ENCODE assay signal across 8 cellular contexts in the genomic region with DNA sequence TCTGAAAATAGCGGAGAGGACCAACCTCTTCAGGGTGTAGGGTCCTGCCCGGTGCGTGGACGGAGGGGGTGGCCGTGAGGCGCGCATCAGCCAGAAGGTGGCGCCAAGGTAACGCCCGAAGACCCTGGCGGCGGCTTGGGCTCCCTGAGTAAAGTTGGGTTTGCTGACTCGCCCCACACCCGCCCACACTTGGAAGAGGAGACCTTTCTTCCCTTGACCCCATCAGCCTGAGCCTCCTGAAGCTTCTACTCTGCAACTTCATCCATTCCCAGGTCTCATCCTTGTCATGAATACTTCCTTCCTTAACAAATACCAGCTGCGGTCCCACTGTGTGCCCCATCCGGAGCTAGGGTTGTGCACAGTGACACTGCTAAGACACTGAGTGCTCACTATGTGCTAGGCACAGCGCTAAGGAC. TPM values are rescaled to one million over a fixed set of nuclear protein-coding genes. Genes with fewer than 3 reads are reported as not detected.
A peak's percentile ranks its signal among the peaks of the same experiment; 100 is the strongest.
DNase-seq lines count a peak whose midpoint lies in the region; ATAC-seq and TF ChIP-seq lines count a peak whose summit lies in the region.

No MANE protein-coding gene starts in this region.

- no peaks in the 10 kb centered on the region for H3K9me2 ChIP-seq in PC-9 (ENCODE audit: insufficient read depth)

- no TSS peak for BruUV-seq in PC-9 (replicated peaks; lab: Mats Ljungman, UMichigan)

- H3K79me2 ChIP-seq in PC-9 (ENCODE audit: low read depth) (no peaks in the 10 kb centered on the region), neural progenitor cell (ENCODE audit: low read depth) (no peaks in the 10 kb centered on the region)

- intact Hi-C loops in PC-9 (cut with micrococcal nuclease; ENCODE audit: unreplicated experiment) = loop anchor here (1.0 to 5.0 kb wide), 5 partner anchors 175 to 306 kb away; partner anchors contain the start of gene CDH22

- no peaks in the 10 kb centered on the region for H3K9me3 Mint-ChIP-seq in activated T-cell treated with anti-CD3 and anti-CD28 coated beads, Interleukin-2, amount 50 U/mL, for 24 hours
- H3K9me3 Mint-ChIP-seq in neural progenitor cell = no peaks in the 10 kb centered on the region
- no peaks in the 10 kb centered on the region for H3K9me3 Mint-ChIP-seq in stimulated activated naive CD8-positive, alpha-beta T cell treated with anti-CD3 and anti-CD28 coated beads, Interleukin-15, amount 100 ng/mL, for 72 hours

- no peak overlapping the region for H3K9ac ChIP-seq in neural progenitor cell

- H3K4me1 ChIP-seq in PC-9 (replicated peaks; ENCODE audit: insufficient read depth) = peaks cover 3% of the 10 kb centered on the region
- peaks cover 21% of the 10 kb centered on the region for H3K4me1 ChIP-seq in neural progenitor cell

- DNase-seq in GDM1 (lab: John Stamatoyannopoulos, UW) (peak; percentile 36), PC-9 (peak in 1 of 2 experiments; percentile 72), fibroblast of peridontal ligament (ENCODE audit: extremely low read depth) (peak; percentile 50), neural progenitor cell (ENCODE audit: low spot score) (peak; percentile 91)
- DNase-seq in Jurkat, Clone E6-1 (ENCODE audit: low read depth, low spot score) = peak; percentile 22
- DNase-seq in activated T-cell treated with anti-CD3 and anti-CD28 coated beads, Interleukin-2, amount 50 U/mL, for 24 hours = peak; percentile 78
- peak; percentile 67 to 68 for DNase-seq in stimulated activated naive CD8-positive, alpha-beta T cell treated with anti-CD3 and anti-CD28 coated beads, Interleukin-15, amount 100 ng/mL, for 72 hours

- H2AFZ ChIP-seq in PC-9 = no peak overlapping the region
- no peak overlapping the region for H2AFZ ChIP-seq in neural progenitor cell (replicated peaks)

- POLR2A ChIA-PET in PC-9 (lab: Charles Lee; ENCODE audit: unreplicated experiment) = no interaction called here

- no peak overlapping the region for H3K4me3 Mint-ChIP-seq in activated T-cell treated with anti-CD3 and anti-CD28 coated beads, Interleukin-2, amount 50 U/mL, for 24 hours
- no peak overlapping the region for H3K4me3 Mint-ChIP-seq in neural progenitor cell
- no peak overlapping the region for H3K4me3 Mint-ChIP-seq in stimulated activated naive CD8-positive, alpha-beta T cell treated with anti-CD3 and anti-CD28 coated beads, Interleukin-15, amount 100 ng/mL, for 72 hours

- H3K9me3 ChIP-seq in PC-9 (ENCODE audit: insufficient read depth, low read depth) = no peaks in the 10 kb centered on the region
- no peaks in the 10 kb centered on the region for H3K9me3 ChIP-seq in neural progenitor cell (ENCODE audit: low read depth)

- H3K27me3 Mint-ChIP-seq in activated T-cell treated with anti-CD3 and anti-CD28 coated beads, Interleukin-2, amount 50 U/mL, for 24 hours = peaks cover 48% of the 10 kb centered on the region
- H3K27me3 Mint-ChIP-seq in neural progenitor cell (ENCODE audit: insufficient read depth, low read depth) = peaks cover 20% of the 10 kb centered on the region
- H3K27me3 Mint-ChIP-seq in stimulated activated naive CD8-positive, alpha-beta T cell treated with anti-CD3 and anti-CD28 coated beads, Interleukin-15, amount 100 ng/mL, for 72 hours = peaks cover 65% of the 10 kb centered on the region

- H3K27ac ChIP-seq in PC-9 (no peak overlapping the region), neural progenitor cell (no peak overlapping the region)

- H3K4me1 Mint-ChIP-seq in activated T-cell treated with anti-CD3 and anti-CD28 coated beads, Interleukin-2, amount 50 U/mL, for 24 hours (ENCODE audit: low read depth) = peaks cover 2% of the 10 kb centered on the region
- peaks cover 22% of the 10 kb centered on the region for H3K4me1 Mint-ChIP-seq in neural progenitor cell
- H3K4me1 Mint-ChIP-seq in stimulated activated naive CD8-positive, alpha-beta T cell treated with anti-CD3 and anti-CD28 coated beads, Interleukin-15, amount 100 ng/mL, for 72 hours = peaks cover 7% of the 10 kb centered on the region

- H3K27ac Mint-ChIP-seq in activated T-cell treated with anti-CD3 and anti-CD28 coated beads, Interleukin-2, amount 50 U/mL, for 24 hours = no peak overlapping the region
- H3K27ac Mint-ChIP-seq in neural progenitor cell = no peak overlapping the region
- H3K27ac Mint-ChIP-seq in stimulated activated naive CD8-positive, alpha-beta T cell treated with anti-CD3 and anti-CD28 coated beads, Interleukin-15, amount 100 ng/mL, for 72 hours = no peak overlapping the region

- H3K4me2 ChIP-seq in PC-9 (no peak overlapping the region), neural progenitor cell (no peak overlapping the region)

- no peaks in the 10 kb centered on the region for H3F3A ChIP-seq in PC-9 (ENCODE audit: insufficient read depth, low read depth)
- peaks cover 26% of the 10 kb centered on the region for H3F3A ChIP-seq in neural progenitor cell (ENCODE audit: low read depth)

- peak; percentile 94 for ATAC-seq in stimulated activated naive CD8-positive, alpha-beta T cell treated with anti-CD3 and anti-CD28 coated beads, Interleukin-15, amount 100 ng/mL, for 72 hours
- ATAC-seq in HG03095 (IDR thresholded peaks at IDR 0.05; ENCODE audit: unreplicated experiment) = no peak

- H3K36me3 Mint-ChIP-seq in activated T-cell treated with anti-CD3 and anti-CD28 coated beads, Interleukin-2, amount 50 U/mL, for 24 hours (ENCODE audit: low read depth) = peaks cover 2% of the 10 kb centered on the region
- H3K36me3 Mint-ChIP-seq in neural progenitor cell = no peaks in the 10 kb centered on the region

- CTCF ChIA-PET in PC-9 (lab: Charles Lee) = interaction anchor here (0.6 to 1.5 kb wide), 5 partner anchors 40 to 305 kb away, joined by 3 to 12 read pairs (median 3); no protein-coding TSS in a partner anchor

- TF ChIP-seq CTCF in PC-9 (conservative IDR thresholded peaks at IDR 0.05) (peak; percentile 90), neural progenitor cell (IDR thresholded peaks at IDR 0.05) (peak; percentile 89)

- no peak overlapping the region for H3K4me3 ChIP-seq in Jurkat, Clone E6-1 (ENCODE audit: low read length)
- H3K4me3 ChIP-seq in PC-9 = no peak overlapping the region
- no peak overlapping the region for H3K4me3 ChIP-seq in neural progenitor cell

- no peaks in the 10 kb centered on the region for H4K20me1 ChIP-seq in PC-9 (ENCODE audit: insufficient read depth)
- no peaks in the 10 kb centered on the region for H4K20me1 ChIP-seq in neural progenitor cell (ENCODE audit: low read depth)

- H3K36me3 ChIP-seq in PC-9 (ENCODE audit: low read depth) (no peaks in the 10 kb centered on the region), neural progenitor cell (no peaks in the 10 kb centered on the region)

- peaks cover 90% of the 10 kb centered on the region for H3K27me3 ChIP-seq in PC-9 (ENCODE audit: insufficient read depth, low read depth)
- H3K27me3 ChIP-seq in neural progenitor cell = peaks cover 31% of the 10 kb centered on the region

RNA-seq across cellular contexts. Expression of gene CD40, which starts 14.6 kb away (rescaled TPM):
- polyA plus RNA-seq in Jurkat, Clone E6-1 (2012; ENCODE audit: insufficient read depth, insufficient read length) = not detected
- total RNA-seq in PC-9 (2021) (7.3 and 13.6 TPM in 2 replicates), neural progenitor cell (ENCODE audit: low replicate concordance) (11.0 and 14.0 TPM in 2 replicates)

RNA-seq across cellular contexts. Expression of gene NCOA5, which starts 43.0 kb away (rescaled TPM):
- 26.9 TPM for polyA plus RNA-seq in Jurkat, Clone E6-1 (2012; ENCODE audit: insufficient read depth, insufficient read length)
- total RNA-seq in PC-9 (2021) (15.8 and 28.1 TPM in 2 replicates), neural progenitor cell (ENCODE audit: low replicate concordance) (10.3 and 18.4 TPM in 2 replicates)
